ENCODE assay signal across 7 cellular contexts in the genomic region with DNA sequence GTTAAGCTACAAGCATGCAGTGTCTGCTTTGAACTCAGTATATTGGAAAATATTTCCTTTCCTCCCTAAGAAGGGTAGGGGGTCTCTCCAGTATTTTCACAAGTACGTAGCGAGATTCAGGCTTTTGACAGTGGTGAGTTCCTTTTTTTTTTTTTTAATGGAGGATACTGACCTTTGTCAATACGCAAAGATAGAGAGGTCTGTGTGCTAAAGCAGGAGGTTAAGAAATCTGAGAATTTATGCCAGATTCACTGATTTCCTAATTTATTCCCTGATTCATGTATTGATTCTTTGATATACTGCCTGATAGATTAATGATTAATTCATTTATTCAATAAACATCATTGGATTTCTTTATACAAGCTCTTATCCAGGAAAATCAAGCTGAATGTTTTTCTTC.
"Had no signal": no experiment of that assay in that cellular context is flagged by ENCODE, and none has a peak within 500 bp of the region (broad histone marks: within the 10 kb centered on the region; RNA-seq: fewer than 3 reads in every experiment).

No MANE protein-coding gene starts in this region.

- H3K4me1 ChIP-seq: HAP-1 had no signal

- H2AFZ ChIP-seq: GM23338 had no signal

- H3K9me3 ChIP-seq: HAP-1 had no signal

- H3K36me3 ChIP-seq: HAP-1 had no signal

- FAIRE-seq: K562 had no signal

- H3K27ac ChIP-seq: HL-60 had no signal

- ATAC-seq: HCT116, K562 had no signal

- DNase-seq: HFFc6, IMR-90 had no signal

- H3K4me3 ChIP-seq: GM23338, HAP-1, K562 had no signal
